Comparison of ENCODE assay signal across 8 cellular contexts in genomic region chr19:1249298-1249989, GRCh38. TPM values are rescaled to one million over a fixed set of nuclear protein-coding genes. Genes with fewer than 3 reads are reported as not detected.
A peak's percentile ranks its signal among the peaks of the same experiment; 100 is the strongest.
DNase-seq lines count a peak whose midpoint lies in the region; ATAC-seq and TF ChIP-seq lines count a peak whose summit lies in the region.

No MANE protein-coding gene starts in this region.

- DNase-seq in AG04449 (ENCODE audit: low read depth, low spot score) = no peak
- peak; percentile 94 to 98 for DNase-seq in NCI-H446 (lab: John Stamatoyannopoulos, UW)
- DNase-seq in activated CD4-positive, CD25-positive, alpha-beta regulatory T cell treated with anti-CD3 and anti-CD28 coated beads, Interleukin-2, amount 50 U/mL, for 16 hours (ENCODE audit: low read depth, low spot score) = peak; percentile 84
- DNase-seq in central memory CD8-positive, alpha-beta T cell (ENCODE audit: low spot score in 2 of 2) = peak; percentile 71 to 93
- peak; percentile 76 for DNase-seq in kidney epithelial cell (ENCODE audit: low read depth)
- peak; percentile 93 for DNase-seq in stimulated activated CD4-positive, alpha-beta T cell treated with anti-CD3 and anti-CD28 coated beads, Interleukin-15, amount 100 ng/mL, for 24 hours

- ATAC-seq in GM19023 (IDR thresholded peaks at IDR 0.05; ENCODE audit: unreplicated experiment) (peak; percentile 37), HG03175 (IDR thresholded peaks at IDR 0.05; ENCODE audit: unreplicated experiment) (peak; percentile 50)
- ATAC-seq in central memory CD8-positive, alpha-beta T cell (replicated peaks; ENCODE audit: extremely low read depth, poor library complexity, severe bottlenecking) = peak; percentile 53

- peaks cover 4% of the 10 kb centered on the region for H3K36me3 ChIP-seq in kidney epithelial cell (ENCODE audit: control insufficient read depth, insufficient read depth, low read length)

- TF ChIP-seq CTCF in AG04449 (IDR thresholded peaks at IDR 0.05; ENCODE audit: insufficient read depth, low read length, missing control alignments) = no peak
- TF ChIP-seq CTCF in kidney epithelial cell (IDR thresholded peaks at IDR 0.05; ENCODE audit: insufficient read depth, low read length, poor library complexity, severe bottlenecking) = no peak

- H3K36me3 Mint-ChIP-seq in central memory CD8-positive, alpha-beta T cell (ENCODE audit: insufficient read depth) = peaks cover 48% of the 10 kb centered on the region

- H3K27me3 Mint-ChIP-seq in central memory CD8-positive, alpha-beta T cell = no peaks in the 10 kb centered on the region

- H3K27me3 ChIP-seq in kidney epithelial cell (ENCODE audit: control insufficient read depth, insufficient read depth, low read length) = no peaks in the 10 kb centered on the region

- H3K4me3 Mint-ChIP-seq in central memory CD8-positive, alpha-beta T cell = peak overlapping the region; percentile 94

- H3K4me1 Mint-ChIP-seq in central memory CD8-positive, alpha-beta T cell = peaks cover 16% of the 10 kb centered on the region

- POLR2A ChIA-PET in AG04449 (lab: Yijun Ruan, JAX) = interaction anchor here (0.7 to 1.0 kb wide), 6 partner anchors 11 to 23 kb away, joined by 3 to 13 read pairs (median 4); partner anchors contain the start of gene CIRBP

- peak overlapping the region; percentile 82 for H3K4me3 ChIP-seq in AG04449 (ENCODE audit: low read depth, low read length)
- H3K4me3 ChIP-seq in kidney epithelial cell (ENCODE audit: low read depth, low read length) = peak overlapping the region; percentile 84

- H3K9me3 Mint-ChIP-seq in central memory CD8-positive, alpha-beta T cell = no peaks in the 10 kb centered on the region

- CTCF ChIA-PET in AG04449 (lab: Yijun Ruan, JAX) = no interaction called here

- H3K27ac Mint-ChIP-seq in central memory CD8-positive, alpha-beta T cell (ENCODE audit: low read depth) = peak overlapping the region; percentile 88

RNA-seq across cellular contexts. Expression of gene MIDN, which starts 1.1 kb away (rescaled TPM):
- 66.8 and 69.4 TPM in 2 replicates for total RNA-seq in kidney epithelial cell

RNA-seq across cellular contexts. Expression of gene ATP5F1D, which starts 7.9 kb away (rescaled TPM):
- total RNA-seq in kidney epithelial cell = 55.3 and 69.8 TPM in 2 replicates

RNA-seq across cellular contexts. Expression of gene CBARP, which starts 11.6 kb away (rescaled TPM):
- 5.1 and 10.5 TPM in 2 replicates for total RNA-seq in kidney epithelial cell

RNA-seq across cellular contexts. Expression of gene CIRBP, which starts 19.7 kb away (rescaled TPM):
- 298 and 403 TPM in 2 replicates for total RNA-seq in kidney epithelial cell

RNA-seq across cellular contexts. Expression of gene FAM174C, which starts 25.9 kb away (rescaled TPM):
- 58.5 and 75.0 TPM in 2 replicates for total RNA-seq in kidney epithelial cell
